Comparison of ENCODE assay signal across 27 cellular contexts in the genomic region with DNA sequence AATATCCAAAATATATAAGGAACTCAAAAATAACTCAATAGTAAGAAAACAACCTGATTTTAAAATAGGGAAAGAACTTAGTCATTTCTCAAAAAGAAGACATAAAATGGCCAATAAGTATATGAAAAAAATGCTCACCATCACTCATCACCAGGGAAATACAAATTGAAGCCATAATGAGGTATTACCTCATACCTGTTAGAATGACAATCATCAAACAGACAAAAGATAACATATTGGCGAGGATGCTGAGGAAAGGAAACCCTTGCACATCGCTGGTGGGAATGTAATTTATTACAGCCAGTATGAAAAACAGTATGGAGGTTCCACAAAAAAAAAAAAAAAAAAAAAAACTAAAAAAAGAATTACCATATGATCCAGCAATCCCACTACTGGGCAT.
"Had no signal": no experiment of that assay in that cellular context is flagged by ENCODE, and none has a peak within 500 bp of the region (broad histone marks: within the 10 kb centered on the region; RNA-seq: fewer than 3 reads in every experiment).

No MANE protein-coding gene starts in this region.

- H3K9me3 Mint-ChIP-seq: dendritic cell treated with granulocyte-macrophage colony-stimulating factor and Interleukin-4, amounts not matched to agents 40 ng/mL and 50 ng/mL, for 4 days; effector memory CD8-positive, alpha-beta T cell; endodermal cell; memory B cell had no signal

- H3K4me1 ChIP-seq: colonic mucosa, esophagus squamous epithelium, lower lobe of right lung had no signal

- H3K27me3 Mint-ChIP-seq: dendritic cell treated with granulocyte-macrophage colony-stimulating factor and Interleukin-4, amounts not matched to agents 40 ng/mL and 50 ng/mL, for 4 days; effector memory CD8-positive, alpha-beta T cell; memory B cell; naive thymus-derived CD4-positive, alpha-beta T cell had no signal

- H3K27ac ChIP-seq: colonic mucosa, epithelial cell of prostate, esophagus squamous epithelium, gastrocnemius medialis, heart right ventricle, left lung, lower lobe of right lung had no signal

- H3K4me3 Mint-ChIP-seq: dendritic cell treated with granulocyte-macrophage colony-stimulating factor and Interleukin-4, amounts not matched to agents 40 ng/mL and 50 ng/mL, for 4 days; effector memory CD8-positive, alpha-beta T cell; endodermal cell; memory B cell had no signal

- H3K36me3 ChIP-seq: colonic mucosa, esophagus squamous epithelium, gastrocnemius medialis, left lung, lower lobe of right lung had no signal

- FAIRE-seq: endometrium, islet of Langerhans had no signal

- H3K27me3 ChIP-seq: colonic mucosa, esophagus squamous epithelium, gastrocnemius medialis, heart right ventricle, left lung had no signal

- H3K9me3 ChIP-seq: colonic mucosa, esophagus squamous epithelium, gastrocnemius medialis, heart right ventricle, left lung, lower lobe of right lung had no signal

- DNase-seq: colonic mucosa; cortex of kidney; effector CD8-positive, alpha-beta T cell; effector memory CD8-positive, alpha-beta T cell; endodermal cell; erythroblast; esophagus squamous epithelium; foreskin fibroblast; foreskin melanocyte; gastrocnemius medialis; glutamatergic neuron; head of caudate nucleus; heart right ventricle; hippocampal formation; left cardiac atrium; left lung; left ventricle myocardium superior; lower lobe of right lung; mesendoderm; midbrain; naive thymus-derived CD4-positive, alpha-beta T cell had no signal

- H3K27ac Mint-ChIP-seq: dendritic cell treated with granulocyte-macrophage colony-stimulating factor and Interleukin-4, amounts not matched to agents 40 ng/mL and 50 ng/mL, for 4 days; effector memory CD8-positive, alpha-beta T cell; endodermal cell; memory B cell; naive thymus-derived CD4-positive, alpha-beta T cell had no signal

- H3K4me3 ChIP-seq: colonic mucosa, esophagus squamous epithelium, gastrocnemius medialis, heart right ventricle, left lung, lower lobe of right lung had no signal

- ATAC-seq: effector memory CD8-positive, alpha-beta T cell; esophagus mucosa; gastrocnemius medialis; left cardiac atrium; left lung; left ventricle myocardium superior; lower lobe of right lung; naive thymus-derived CD4-positive, alpha-beta T cell had no signal
